In the genomic region with DNA sequence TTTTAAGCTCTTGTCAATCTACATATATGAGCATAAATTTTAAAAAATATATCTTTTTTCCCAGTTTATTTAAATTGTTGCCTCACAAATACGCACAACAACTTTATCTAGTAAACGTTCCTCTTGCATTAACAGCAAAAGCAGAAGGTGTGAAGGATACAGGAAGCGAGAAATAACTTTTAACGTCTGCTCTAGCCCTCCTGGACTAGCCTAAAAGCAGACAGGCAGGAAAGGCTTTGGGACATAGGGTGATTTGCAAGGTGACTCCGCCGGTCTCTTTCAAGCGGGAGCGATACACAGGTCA, we compare ENCODE assay signal across 8 cellular contexts. TPM values are rescaled to one million over a fixed set of nuclear protein-coding genes. Genes with fewer than 3 reads are reported as not detected.
DNase-seq lines count a peak whose midpoint lies in the region; ATAC-seq and TF ChIP-seq lines count a peak whose summit lies in the region.

No MANE protein-coding gene starts in this region.

- H3K9me3 Mint-ChIP-seq in activated T-cell treated with anti-CD3 and anti-CD28 coated beads, Interleukin-2, amount 50 U/mL, for 24 hours, result no peaks in the 10 kb centered on the region
- H3K9me3 Mint-ChIP-seq in osteocyte (ENCODE audit: unreplicated experiment), result no peaks in the 10 kb centered on the region

- H3K36me3 Mint-ChIP-seq in activated T-cell treated with anti-CD3 and anti-CD28 coated beads, Interleukin-2, amount 50 U/mL, for 24 hours (ENCODE audit: low read depth), result peaks cover 2% of the 10 kb centered on the region
- peaks cover 2% of the 10 kb centered on the region for H3K36me3 Mint-ChIP-seq in T-helper 17 cell (ENCODE audit: low read depth)
- H3K36me3 Mint-ChIP-seq in osteocyte (ENCODE audit: unreplicated experiment), result no peaks in the 10 kb centered on the region

- H3K4me3 Mint-ChIP-seq in activated T-cell treated with anti-CD3 and anti-CD28 coated beads, Interleukin-2, amount 50 U/mL, for 24 hours, result peak overlapping the region; percentile 87
- H3K4me3 Mint-ChIP-seq in T-helper 17 cell (peak overlapping the region; percentile 96), osteocyte (ENCODE audit: unreplicated experiment) (peak overlapping the region; percentile 89)

- no peak for DNase-seq in activated T-cell treated with anti-CD3 and anti-CD28 coated beads, Interleukin-2, amount 50 U/mL, for 24 hours
- DNase-seq in activated T-cell treated with anti-CD3 and anti-CD28 coated beads for 4 hours, result no peak
- no peak for DNase-seq in T-helper 17 cell
- DNase-seq in foreskin fibroblast, result no peak
- no peak for DNase-seq in osteocyte (ENCODE audit: extremely low spot score, unreplicated experiment)
- no peak for DNase-seq in GM13977 (ENCODE audit: low spot score)
- no peak for DNase-seq in NCI-H2171 (lab: John Stamatoyannopoulos, UW)
- DNase-seq in NCI-H524 treated with DMSO at 0.1 percent for 48 hours (lab: John Stamatoyannopoulos, UW), result no peak

- H3K4me3 ChIP-seq in foreskin fibroblast (ENCODE audit: low read depth in 1 of 2, low read length in 2 of 2), result peak overlapping the region; percentile 69 to 78

- in situ Hi-C loops in GM13977 (cut with MboI; ENCODE audit: low pct_unique_long_range_greater_than_20kb, low sequenced_read_pairs, unreplicated experiment), result no loop called here

- H3K27me3 Mint-ChIP-seq in activated T-cell treated with anti-CD3 and anti-CD28 coated beads, Interleukin-2, amount 50 U/mL, for 24 hours, result peaks cover 4% of the 10 kb centered on the region
- H3K27me3 Mint-ChIP-seq in T-helper 17 cell, result no peaks in the 10 kb centered on the region
- peaks cover 8% of the 10 kb centered on the region for H3K27me3 Mint-ChIP-seq in osteocyte (ENCODE audit: unreplicated experiment)

- no peaks in the 10 kb centered on the region for H3K9me3 ChIP-seq in T-helper 17 cell (ENCODE audit: control insufficient read depth, low read length, poor library complexity, severe bottlenecking)

- peak overlapping the region; percentile 62 for H3K27ac Mint-ChIP-seq in activated T-cell treated with anti-CD3 and anti-CD28 coated beads, Interleukin-2, amount 50 U/mL, for 24 hours
- H3K27ac Mint-ChIP-seq in T-helper 17 cell, result peak overlapping the region; percentile 92
- H3K27ac Mint-ChIP-seq in osteocyte (ENCODE audit: unreplicated experiment), result peak overlapping the region; percentile 87

- TF ChIP-seq CTCF in foreskin fibroblast (IDR thresholded peaks at IDR 0.05; ENCODE audit: low read depth, low read length) (no peak), osteocyte (IDR thresholded peaks at IDR 0.05) (no peak), GM13977 (IDR thresholded peaks at IDR 0.05; ENCODE audit: extremely low read depth, insufficient read depth, missing control alignments) (no peak)

- peak; percentile 30 for ATAC-seq in T-helper 17 cell

- H3K4me1 Mint-ChIP-seq in activated T-cell treated with anti-CD3 and anti-CD28 coated beads, Interleukin-2, amount 50 U/mL, for 24 hours (ENCODE audit: low read depth), result peaks cover 17% of the 10 kb centered on the region
- H3K4me1 Mint-ChIP-seq in T-helper 17 cell, result peaks cover 14% of the 10 kb centered on the region
- peaks cover 9% of the 10 kb centered on the region for H3K4me1 Mint-ChIP-seq in osteocyte (ENCODE audit: unreplicated experiment)

RNA-seq across cellular contexts. Expression of a gene that starts 0.4 kb away (rescaled TPM):
- total RNA-seq in T-helper 17 cell (1 to 10 TPM in 1 of 2 donors, under 1 TPM in 1; 0.60 to 1.6 TPM), osteocyte (3.9 and 4.7 TPM in 2 replicates)

RNA-seq across cellular contexts. Expression of a gene that starts 39.9 kb away (rescaled TPM):
- total RNA-seq in T-helper 17 cell (10 to 100 TPM in 1 of 2 donors, 1 to 10 TPM in 1; 6.9 to 13.9 TPM), osteocyte (157 and 165 TPM in 2 replicates)

RNA-seq across cellular contexts. Expression of a gene that starts 46.1 kb away (rescaled TPM):
- total RNA-seq in T-helper 17 cell (10 to 100 TPM; 12.8 to 12.9 TPM), osteocyte (10.6 and 12.6 TPM in 2 replicates)

Comparison
In these comparisons a context has a peak if more than half of its experiments do, and no peak if none do; other contexts are left out.
1. RNA of a gene that starts 39.9 kb away (total RNA-seq): 157 to 165 TPM in osteocyte; 6.9 to 13.9 TPM in T-helper 17 cell; every median in the first group is over 10 times any median in the second.
2. Peak in every context shown above with its lines, with median percentiles within 50 percentile points of each other: H3K27ac Mint-ChIP-seq and H3K4me3 Mint-ChIP-seq.